Comparison of ENCODE assay signal across 32 cellular contexts in genomic region chr20:38919683-38920082, GRCh38.
"Had no signal": no experiment of that assay in that cellular context is flagged by ENCODE, and none has a peak within 500 bp of the region (broad histone marks: within the 10 kb centered on the region; RNA-seq: fewer than 3 reads in every experiment).

No MANE protein-coding gene starts in this region.

- ATAC-seq: activated CD4-positive, CD25-positive, alpha-beta regulatory T cell treated with anti-CD3 and anti-CD28 coated beads, Interleukin-2, amount 50 U/mL, for 24 hours; activated CD8-positive, alpha-beta T cell treated with anti-CD3 and anti-CD28 coated beads for 36 hours; activated T-cell treated with anti-CD3 and anti-CD28 coated beads, Interleukin-2, amount 50 U/mL, for 72 hours; effector memory CD8-positive, alpha-beta T cell; foreskin keratinocyte; gastrocnemius medialis; T-helper 17 cell had no signal

- H3K9me3 ChIP-seq: ascending aorta, breast epithelium, esophagus muscularis mucosa, gastrocnemius medialis had no signal

- H3K4me1 Mint-ChIP-seq: activated B cell treated with CpG ODN at 0.5 μM for 24 hours; activated naive CD4-positive, alpha-beta T cell treated with anti-CD3 and anti-CD28 coated beads, Interleukin-2, amount 10 ng/mL, durations not matched to agents 7 days and 5 days; brain; central memory CD8-positive, alpha-beta T cell; T-helper 17 cell had no signal

- H3K27ac Mint-ChIP-seq: activated CD8-positive, alpha-beta T cell treated with anti-CD3 and anti-CD28 coated beads for 36 hours; activated naive CD4-positive, alpha-beta T cell treated with anti-CD3 and anti-CD28 coated beads, Interleukin-2, amount 10 ng/mL, durations not matched to agents 7 days and 5 days; activated naive CD8-positive, alpha-beta T cell treated with anti-CD3 and anti-CD28 coated beads, Interleukin-2, amount 10 ng/mL, durations not matched to agents 7 days and 5 days; activated T-cell treated with anti-CD3 and anti-CD28 coated beads, Interleukin-2, amount 50 U/mL, for 72 hours; brain; dendritic cell treated with granulocyte-macrophage colony-stimulating factor and Interleukin-4, amounts not matched to agents 40 ng/mL and 50 ng/mL, for 4 days; T-helper 17 cell; T-helper 2 cell treated with Interferon-gamma antibody and Interleukin-4, amounts not matched to agents 5 μg/mL and 100 μg/mL, for 36 hours had no signal

- H3K4me3 ChIP-seq: ascending aorta, breast epithelium, cardiac muscle cell, coronary artery, dorsolateral prefrontal cortex, esophagus muscularis mucosa, gastrocnemius medialis had no signal

- H3K36me3 Mint-ChIP-seq: activated naive CD4-positive, alpha-beta T cell treated with anti-CD3 and anti-CD28 coated beads, Interleukin-2, amount 50 U/mL, for 72 hours; brain had no signal

- H3K27ac ChIP-seq: ascending aorta, breast epithelium, cardiac muscle cell, coronary artery, esophagus muscularis mucosa, foreskin keratinocyte, gastrocnemius medialis, WERI-Rb-1 had no signal

- H3K4me1 ChIP-seq: ascending aorta, breast epithelium, esophagus muscularis mucosa, foreskin keratinocyte, gastrocnemius medialis had no signal

- H3K27me3 ChIP-seq: ascending aorta, cardiac muscle cell, dorsolateral prefrontal cortex, gastrocnemius medialis had no signal

- H3K36me3 ChIP-seq: ascending aorta, breast epithelium, cardiac muscle cell, gastrocnemius medialis, WERI-Rb-1 had no signal

- H3K9me3 Mint-ChIP-seq: activated B cell treated with CpG ODN at 0.5 μM for 24 hours; activated CD8-positive, alpha-beta T cell treated with anti-CD3 and anti-CD28 coated beads for 36 hours; activated naive CD4-positive, alpha-beta T cell treated with anti-CD3 and anti-CD28 coated beads, Interleukin-2, amount 10 ng/mL, durations not matched to agents 7 days and 5 days; activated naive CD4-positive, alpha-beta T cell treated with anti-CD3 and anti-CD28 coated beads, Interleukin-2, amount 50 U/mL, for 72 hours; activated naive CD8-positive, alpha-beta T cell treated with anti-CD3 and anti-CD28 coated beads, Interleukin-2, amount 10 ng/mL, durations not matched to agents 7 days and 5 days; activated T-cell treated with anti-CD3 and anti-CD28 coated beads, Interleukin-2, amount 50 U/mL, for 72 hours; brain; central memory CD8-positive, alpha-beta T cell; dendritic cell treated with granulocyte-macrophage colony-stimulating factor and Interleukin-4, amounts not matched to agents 40 ng/mL and 50 ng/mL, for 4 days; effector memory CD8-positive, alpha-beta T cell; T-helper 2 cell treated with Interferon-gamma antibody and Interleukin-4, amounts not matched to agents 5 μg/mL and 100 μg/mL, for 36 hours had no signal

- H3K4me3 Mint-ChIP-seq: activated B cell treated with CpG ODN at 0.5 μM for 24 hours; activated CD8-positive, alpha-beta T cell treated with anti-CD3 and anti-CD28 coated beads for 36 hours; activated naive CD4-positive, alpha-beta T cell treated with anti-CD3 and anti-CD28 coated beads, Interleukin-2, amount 10 ng/mL, durations not matched to agents 7 days and 5 days; activated naive CD8-positive, alpha-beta T cell treated with anti-CD3 and anti-CD28 coated beads, Interleukin-2, amount 10 ng/mL, durations not matched to agents 7 days and 5 days; activated T-cell treated with anti-CD3 and anti-CD28 coated beads, Interleukin-2, amount 50 U/mL, for 72 hours; brain; central memory CD8-positive, alpha-beta T cell; dendritic cell treated with granulocyte-macrophage colony-stimulating factor and Interleukin-4, amounts not matched to agents 40 ng/mL and 50 ng/mL, for 4 days; effector memory CD8-positive, alpha-beta T cell; T-helper 17 cell; T-helper 2 cell treated with Interferon-gamma antibody and Interleukin-4, amounts not matched to agents 5 μg/mL and 100 μg/mL, for 36 hours had no signal

- DNase-seq: activated B cell treated with CpG ODN at 0.5 μM for 24 hours; activated CD4-positive, alpha-beta T cell treated with anti-CD3 and anti-CD28 coated beads for 48 hours; activated CD4-positive, alpha-beta T cell treated with anti-CD3 and anti-CD28 coated beads, Interleukin-2, amount 50 U/mL, for 1 hour; activated CD4-positive, alpha-beta T cell treated with anti-CD3 and anti-CD28 coated beads, Interleukin-2, amount 50 U/mL, for 48 hours; activated CD8-positive, alpha-beta memory T cell treated with anti-CD3 and anti-CD28 coated beads for 24 hours; activated CD8-positive, alpha-beta T cell treated with anti-CD3 and anti-CD28 coated beads for 36 hours; activated gamma-delta T cell; activated naive CD4-positive, alpha-beta T cell; activated naive CD4-positive, alpha-beta T cell treated with anti-CD3 and anti-CD28 coated beads, Interleukin-2, amount 10 ng/mL, durations not matched to agents 7 days and 5 days; activated naive CD8-positive, alpha-beta T cell treated with anti-CD3 and anti-CD28 coated beads, Interleukin-2, amount 10 ng/mL, durations not matched to agents 7 days and 5 days; activated T-cell treated with anti-CD3 and anti-CD28 coated beads, Interleukin-2, amount 50 U/mL, for 72 hours; dorsolateral prefrontal cortex; effector memory CD8-positive, alpha-beta T cell; erythroblast; foreskin keratinocyte; gastrocnemius medialis; glutamatergic neuron; T-helper 1 cell; T-helper 17 cell; T1000; WERI-Rb-1 had no signal
